ENCODE assay signal across 8 cellular contexts in the genomic region with DNA sequence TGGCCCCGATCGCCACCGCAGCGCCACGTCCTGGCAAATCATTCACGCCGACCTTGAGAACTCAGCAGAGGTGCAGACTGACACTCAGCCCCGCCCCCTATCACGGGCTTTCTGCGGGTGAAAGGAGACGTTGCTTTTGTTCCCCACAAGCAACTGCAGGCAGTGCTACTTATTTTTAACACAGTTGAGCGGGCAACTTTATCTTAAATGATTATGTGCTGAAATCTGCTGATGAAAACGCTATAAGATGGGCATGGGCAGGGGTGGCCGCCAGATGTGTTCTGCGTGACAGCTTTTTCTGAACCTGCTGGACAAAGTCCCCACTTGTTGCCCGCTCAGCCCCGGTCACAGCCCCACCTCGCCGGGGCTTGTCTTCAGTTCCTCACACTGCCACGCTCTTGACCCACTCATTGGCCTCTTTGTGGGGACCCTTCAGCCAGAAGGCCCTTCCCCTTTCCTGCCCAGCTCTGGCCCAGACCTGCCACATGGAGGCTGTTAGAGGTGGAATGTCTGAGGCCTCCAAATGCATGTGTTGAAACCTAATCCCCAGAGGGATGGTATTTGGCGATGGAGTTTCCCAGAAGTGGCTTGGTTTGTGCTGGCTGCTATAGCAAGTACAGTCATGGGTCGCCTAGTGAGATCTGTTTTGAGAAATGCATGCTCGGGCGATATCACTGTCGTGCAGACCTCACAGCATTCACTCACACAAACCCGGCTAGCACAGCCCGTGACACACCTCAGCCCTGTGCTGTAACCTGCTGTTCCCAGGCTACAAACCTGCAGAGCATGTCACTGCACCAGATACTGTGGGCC. TPM values are rescaled to one million over a fixed set of nuclear protein-coding genes. Genes with fewer than 3 reads are reported as not detected.
A peak's percentile ranks its signal among the peaks of the same experiment; 100 is the strongest.
DNase-seq lines count a peak whose midpoint lies in the region; ATAC-seq and TF ChIP-seq lines count a peak whose summit lies in the region.

No MANE protein-coding gene starts in this region.

- no peaks in the 10 kb centered on the region for H3K27me3 ChIP-seq in skeletal muscle tissue (ENCODE audit: control insufficient read depth in 3 of 3, insufficient read depth in 3 of 3, low read length in 3 of 3)

- no peak for TF ChIP-seq CTCF in HEK293 (tag by site-specific recombination; IDR thresholded peaks at IDR 0.05)

- POLR2A ChIA-PET in HEK293 (lab: Yijun Ruan, JAX): no interaction called here
- POLR2A ChIA-PET in activated CD4-positive, alpha-beta memory T cell treated with anti-CD3 and anti-CD28 coated beads, Interleukin-2, amount 10 ng/mL, durations not matched to agents 7 days and 5 days (lab: Charles Lee): no interaction called here

- H3K4me3 Mint-ChIP-seq in activated CD4-positive, alpha-beta memory T cell treated with anti-CD3 and anti-CD28 coated beads, Interleukin-2, amount 10 ng/mL, durations not matched to agents 7 days and 5 days: no peak overlapping the region

- ATAC-seq in left cardiac atrium (peak; percentile 62 to 75), HG03439 (IDR thresholded peaks at IDR 0.05; ENCODE audit: unreplicated experiment) (no peak), GM19328 (IDR thresholded peaks at IDR 0.05; ENCODE audit: unreplicated experiment) (no peak), GM21786 (IDR thresholded peaks at IDR 0.05; ENCODE audit: unreplicated experiment) (no peak)

- H3K4me3 ChIP-seq in HEK293 (ENCODE audit: low read depth, low read length) (no peak overlapping the region), skeletal muscle tissue (ENCODE audit: low read length in 3 of 3) (no peak overlapping the region)

- no peaks in the 10 kb centered on the region for H3K9me3 Mint-ChIP-seq in activated CD4-positive, alpha-beta memory T cell treated with anti-CD3 and anti-CD28 coated beads, Interleukin-2, amount 10 ng/mL, durations not matched to agents 7 days and 5 days

- H3K36me3 ChIP-seq in HEK293 (ENCODE audit: control insufficient read depth in 2 of 2, insufficient read depth in 1 of 2, low read length in 2 of 2) (no peaks in the 10 kb centered on the region), skeletal muscle tissue (ENCODE audit: control insufficient read depth in 3 of 3, insufficient read depth in 3 of 3, low read length in 3 of 3) (no peaks in the 10 kb centered on the region)

- no peak overlapping the region for H3K27ac Mint-ChIP-seq in activated CD4-positive, alpha-beta memory T cell treated with anti-CD3 and anti-CD28 coated beads, Interleukin-2, amount 10 ng/mL, durations not matched to agents 7 days and 5 days

- no peak overlapping the region for H3K27ac ChIP-seq in HEK293 (ENCODE audit: extremely low read depth, low read depth, low read length)
- H3K27ac ChIP-seq in skeletal muscle tissue (ENCODE audit: low read depth, low read length): no peak overlapping the region

- peaks cover 14% of the 10 kb centered on the region for H3K4me1 Mint-ChIP-seq in activated CD4-positive, alpha-beta memory T cell treated with anti-CD3 and anti-CD28 coated beads, Interleukin-2, amount 10 ng/mL, durations not matched to agents 7 days and 5 days

- H3K4me1 ChIP-seq in HEK293 (ENCODE audit: control insufficient read depth, insufficient read depth, low read length) (no peaks in the 10 kb centered on the region), skeletal muscle tissue (ENCODE audit: control insufficient read depth in 3 of 3, insufficient read depth in 3 of 3, low read length in 3 of 3) (peaks cover 6 to 15% (median 12%) of the 10 kb centered on the region in 3 donors)

- H3K36me3 Mint-ChIP-seq in activated CD4-positive, alpha-beta memory T cell treated with anti-CD3 and anti-CD28 coated beads, Interleukin-2, amount 10 ng/mL, durations not matched to agents 7 days and 5 days (ENCODE audit: low read depth): no peaks in the 10 kb centered on the region

- CTCF ChIA-PET in HEK293 (lab: Yijun Ruan, JAX): interaction anchor here (2.3 kb wide), 1 partner anchor 25 kb away, joined by 12 read pairs; no protein-coding TSS in a partner anchor
- CTCF ChIA-PET in activated CD4-positive, alpha-beta memory T cell treated with anti-CD3 and anti-CD28 coated beads, Interleukin-2, amount 10 ng/mL, durations not matched to agents 7 days and 5 days (lab: Charles Lee): no interaction called here

- H3K9me3 ChIP-seq in HEK293 (ENCODE audit: control insufficient read depth, insufficient read depth, low read depth, low read length) (no peaks in the 10 kb centered on the region), skeletal muscle tissue (ENCODE audit: control insufficient read depth in 3 of 3, low read length in 3 of 3) (no peaks in the 10 kb centered on the region)

- H3K27me3 Mint-ChIP-seq in activated CD4-positive, alpha-beta memory T cell treated with anti-CD3 and anti-CD28 coated beads, Interleukin-2, amount 10 ng/mL, durations not matched to agents 7 days and 5 days: no peaks in the 10 kb centered on the region

- H3K9ac ChIP-seq in skeletal muscle tissue (ENCODE audit: low read depth in 1 of 3, low read length in 3 of 3): peak overlapping the region in 2 of 3 donors; percentile 47 to 54

- intact Hi-C loops in left cardiac atrium (cut with DNase I): no loop called here

- peak; percentile 33 for DNase-seq in activated CD4-positive, alpha-beta memory T cell treated with anti-CD3 and anti-CD28 coated beads, Interleukin-2, amount 10 ng/mL, durations not matched to agents 7 days and 5 days
- peak; percentile 72 for DNase-seq in left cardiac atrium
- no peak for DNase-seq in hepatic stellate cell (ENCODE audit: low spot score)

TF ChIP-seq in HEK293, 187 proteins besides CTCF, POLR2A, EP300 and RAD21:
- peak; percentile 70; the same call in 1 of the 2 replicates for TF ChIP-seq ZIC2 (tag by site-specific recombination; IDR thresholded peaks at IDR 0.05)
- no peak for TF ChIP-seq ZNF394 (tag by site-specific recombination; IDR thresholded peaks at IDR 0.05; ENCODE audit: borderline replicate concordance)
- no peak for TF ChIP-seq ZNF366 (tag by site-specific recombination; conservative IDR thresholded peaks at IDR 0.05)
- peak; percentile 85 for TF ChIP-seq SCRT2 (tag by site-specific recombination; IDR thresholded peaks at IDR 0.05)
- TF ChIP-seq, protein P1, sequence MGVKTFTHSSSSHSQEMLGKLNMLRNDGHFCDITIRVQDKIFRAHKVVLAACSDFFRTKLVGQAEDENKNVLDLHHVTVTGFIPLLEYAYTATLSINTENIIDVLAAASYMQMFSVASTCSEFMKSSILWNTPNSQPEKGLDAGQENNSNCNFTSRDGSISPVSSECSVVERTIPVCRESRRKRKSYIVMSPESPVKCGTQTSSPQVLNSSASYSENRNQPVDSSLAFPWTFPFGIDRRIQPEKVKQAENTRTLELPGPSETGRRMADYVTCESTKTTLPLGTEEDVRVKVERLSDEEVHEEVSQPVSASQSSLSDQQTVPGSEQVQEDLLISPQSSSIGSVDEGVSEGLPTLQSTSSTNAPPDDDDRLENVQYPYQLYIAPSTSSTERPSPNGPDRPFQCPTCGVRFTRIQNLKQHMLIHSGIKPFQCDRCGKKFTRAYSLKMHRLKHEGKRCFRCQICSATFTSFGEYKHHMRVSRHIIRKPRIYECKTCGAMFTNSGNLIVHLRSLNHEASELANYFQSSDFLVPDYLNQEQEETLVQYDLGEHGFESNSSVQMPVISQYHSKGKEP (tag by site-specific recombination; IDR thresholded peaks at IDR 0.05): 0 out of 2 replicates have a peak, but pooled peaks have one; percentile 18

RNA-seq across cellular contexts. Expression of a gene that starts 15.7 kb away (rescaled TPM):
- 10 to 100 TPM; 94.1 to 95.0 TPM for total RNA-seq in activated CD4-positive, alpha-beta memory T cell treated with anti-CD3 and anti-CD28 coated beads, Interleukin-2, amount 10 ng/mL, durations not matched to agents 7 days and 5 days
- total RNA-seq in left cardiac atrium (100 to 1,000 TPM; 101 to 120 TPM), skeletal muscle tissue (12.5 TPM)

RNA-seq across cellular contexts. Expression of a gene that starts 43.9 kb away (rescaled TPM):
- 10 to 100 TPM; 43.3 to 43.7 TPM for total RNA-seq in activated CD4-positive, alpha-beta memory T cell treated with anti-CD3 and anti-CD28 coated beads, Interleukin-2, amount 10 ng/mL, durations not matched to agents 7 days and 5 days
- total RNA-seq in left cardiac atrium (10 to 100 TPM; 11.0 to 14.2 TPM), skeletal muscle tissue (13.6 TPM)

RNA-seq across cellular contexts. Expression of a gene that starts 44.0 kb away (rescaled TPM):
- total RNA-seq in activated CD4-positive, alpha-beta memory T cell treated with anti-CD3 and anti-CD28 coated beads, Interleukin-2, amount 10 ng/mL, durations not matched to agents 7 days and 5 days: under 1 TPM; 0.15 to 0.40 TPM
- under 1 TPM in 1 of 2 donors, not detected in 1; 0.68 TPM for total RNA-seq in left cardiac atrium
- total RNA-seq in skeletal muscle tissue: 1.6 TPM

Comparison
In these comparisons a context has a peak if more than half of its experiments do, and no peak if none do; other contexts are left out.
1. ATAC-seq: peak in left cardiac atrium (2 of 2); none in HG03439 (single experiment), GM19328 (single experiment) and GM21786 (single experiment).